In genomic region chr3:194577985-194578905, GRCh38 we compare ENCODE assay signal across 9 cellular contexts. TPM values are rescaled to one million over a fixed set of nuclear protein-coding genes. Genes with fewer than 3 reads are reported as not detected.
DNase-seq lines count a peak whose midpoint lies in the region; ATAC-seq, FAIRE-seq and TF ChIP-seq lines count a peak whose summit lies in the region.
"Had no signal": no experiment of that assay in that cellular context is flagged by ENCODE, and none has a peak within 500 bp of the region (broad histone marks: within the 10 kb centered on the region; RNA-seq: fewer than 3 reads in every experiment).

No MANE protein-coding gene starts in this region.

- peak overlapping the region; percentile 59 for H3K4me2 ChIP-seq in HepG2 (ENCODE audit: low read depth, low read length)

- H3K4me1 ChIP-seq in adrenal gland (replicated peaks in 1 of 2) (peaks cover 12 to 36% of the 10 kb centered on the region in 2 donors), HepG2 (ENCODE audit: insufficient read depth, low read length) (peaks cover 49% of the 10 kb centered on the region)

- no TSS peak for BruUV-seq in HepG2 (replicated peaks; lab: Mats Ljungman, UMichigan)

- H3K79me2 ChIP-seq in HepG2 (ENCODE audit: insufficient read depth, low read length), result no peaks in the 10 kb centered on the region

- intact Hi-C loops in adrenal gland (cut with DNase I), result no loop called here
- intact Hi-C loops in HepG2 (cut with micrococcal nuclease; ENCODE audit: unreplicated experiment), result no loop called here

- no peak for TF ChIP-seq CTCF in adrenal gland (IDR thresholded peaks at IDR 0.05)
- no peak for TF ChIP-seq CTCF in HepG2 (CRISPR knock-in tag; IDR thresholded peaks at IDR 0.05)

- TF ChIP-seq POLR2A in adrenal gland (IDR thresholded peaks at IDR 0.05) (no peak), HepG2 (IDR thresholded peaks at IDR 0.05; ENCODE audit: insufficient read depth in 1 of 2, low read depth in 2 of 2, low read length in 2 of 2) (no peak)

- POLR2A ChIA-PET in HepG2 (lab: Yijun Ruan, JAX), result interaction anchor here (1.8 kb wide), 1 partner anchor 22 kb away, joined by 6 read pairs; no protein-coding TSS in a partner anchor

- H3K9me3 ChIP-seq in adrenal gland (replicated peaks in 1 of 3) (no peaks in the 10 kb centered on the region), HepG2 (ENCODE audit: low read length) (no peaks in the 10 kb centered on the region)

- WGBS in adrenal gland, 4 donors, result 41 to 49% (median 46%) methylated on average over 7 to 9 of the region's 9 CpGs
- 3% methylated on average over 7 of the region's 9 CpGs for WGBS in HepG2 (ENCODE audit: low lambda C conversion rate)

- TF ChIP-seq EP300 in HepG2 (IDR thresholded peaks at IDR 0.05; ENCODE audit: low read depth in 2 of 2, low read length in 2 of 2) (no peak), HepG2 (CRISPR knock-in tag; IDR thresholded peaks at IDR 0.05; ENCODE audit: borderline replicate concordance) (no peak)

- H3K4me3 ChIP-seq in adrenal gland (no peak overlapping the region), HepG2 (replicated peaks in 1 of 3; ENCODE audit: insufficient read depth in 1 of 3, low read depth in 2 of 3, low read length in 3 of 3) (no peak overlapping the region)

- H3K36me3 ChIP-seq in adrenal gland (replicated peaks in 1 of 2) (no peaks in the 10 kb centered on the region), HepG2 (replicated peaks in 1 of 2; ENCODE audit: control insufficient read depth in 1 of 2, insufficient read depth in 2 of 2, low read length in 2 of 2) (no peaks in the 10 kb centered on the region)

- ATAC-seq in HepG2 (peak; percentile 41), HG02678 (IDR thresholded peaks at IDR 0.05; ENCODE audit: unreplicated experiment) (no peak)

- no peaks in the 10 kb centered on the region for H4K20me1 ChIP-seq in HepG2 (ENCODE audit: insufficient read depth, low read length)

- FAIRE-seq in HepG2 (lab: Jason Lieb, UNC), result no peak

- H3K27ac ChIP-seq in adrenal gland (peak overlapping the region in 4 of 5 donors; percentile 45 to 84 (median 70)), HepG2 (ENCODE audit: extremely low read length, insufficient read depth, low read length) (no peak overlapping the region)

- no peaks in the 10 kb centered on the region for H3K27me3 ChIP-seq in adrenal gland
- H3K27me3 ChIP-seq in HepG2 (ENCODE audit: control insufficient read depth in 1 of 2, insufficient read depth in 2 of 2, low read length in 2 of 2), result no peaks in the 10 kb centered on the region

- no peak overlapping the region for H2AFZ ChIP-seq in HepG2 (ENCODE audit: low read length)

- TF ChIP-seq RAD21 in HepG2 (CRISPR knock-in tag; IDR thresholded peaks at IDR 0.05), result no peak

- H3K9ac ChIP-seq in HepG2 (ENCODE audit: insufficient read depth, low read depth, low read length), result peak overlapping the region; percentile 37; the same call in 1 of the 2 replicates

- in situ Hi-C loops in HepG2 (cut with HindIII; ENCODE audit: extremely low pct_ligation_motif_present, low pct_unique_long_range_greater_than_20kb), result no loop called here

- DNase-seq in 8988T, result peak; percentile 95
- peak; percentile 96 for DNase-seq in HT1080 (ENCODE audit: low read depth)
- DNase-seq in adrenal gland, result peak; percentile 56 to 85 (median 74)
- peak; percentile 48 for DNase-seq in HepG2 (ENCODE audit: low spot score)
- DNase-seq in mesenteric fat pad (ENCODE audit: low spot score), result no peak
- no peak for DNase-seq in activated gamma-delta T cell (lab: John Stamatoyannopoulos, UW)
- no peak for DNase-seq in germinal center (ENCODE audit: low spot score)
- DNase-seq: MM.1S had no signal

- CTCF ChIA-PET in HepG2 (lab: Yijun Ruan, JAX; ENCODE audit: low intra/inter-chr PET ratio, low total read pairs), result no interaction called here

TF ChIP-seq in HepG2, 621 proteins besides CTCF, POLR2A, EP300 and RAD21:
- TF ChIP-seq, protein P1, sequence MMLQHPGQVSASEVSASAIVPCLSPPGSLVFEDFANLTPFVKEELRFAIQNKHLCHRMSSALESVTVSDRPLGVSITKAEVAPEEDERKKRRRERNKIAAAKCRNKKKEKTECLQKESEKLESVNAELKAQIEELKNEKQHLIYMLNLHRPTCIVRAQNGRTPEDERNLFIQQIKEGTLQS (CRISPR knock-in tag; IDR thresholded peaks at IDR 0.05), result peak; percentile 46; the same call in 1 of the 2 replicates
- peak; percentile 20; the same call in 1 of the 2 replicates for TF ChIP-seq ZFX (CRISPR knock-in tag; IDR thresholded peaks at IDR 0.05; ENCODE audit: low read depth)
- TF ChIP-seq TFAP4 (IDR thresholded peaks at IDR 0.05; ENCODE audit: borderline replicate concordance, low read depth), result no peak
- TF ChIP-seq, protein P2, sequence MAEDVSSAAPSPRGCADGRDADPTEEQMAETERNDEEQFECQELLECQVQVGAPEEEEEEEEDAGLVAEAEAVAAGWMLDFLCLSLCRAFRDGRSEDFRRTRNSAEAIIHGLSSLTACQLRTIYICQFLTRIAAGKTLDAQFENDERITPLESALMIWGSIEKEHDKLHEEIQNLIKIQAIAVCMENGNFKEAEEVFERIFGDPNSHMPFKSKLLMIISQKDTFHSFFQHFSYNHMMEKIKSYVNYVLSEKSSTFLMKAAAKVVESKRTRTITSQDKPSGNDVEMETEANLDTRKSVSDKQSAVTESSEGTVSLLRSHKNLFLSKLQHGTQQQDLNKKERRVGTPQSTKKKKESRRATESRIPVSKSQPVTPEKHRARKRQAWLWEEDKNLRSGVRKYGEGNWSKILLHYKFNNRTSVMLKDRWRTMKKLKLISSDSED (CRISPR knock-in tag; IDR thresholded peaks at IDR 0.05), result no peak
- TF ChIP-seq SAP130 (CRISPR knock-in tag; IDR thresholded peaks at IDR 0.05; ENCODE audit: low read depth), result 0 out of 2 replicates have a peak, but pooled peaks have one; percentile 25
- no peak for TF ChIP-seq ZNF629 (CRISPR knock-in tag; conservative IDR thresholded peaks at IDR 0.05)
- peak; percentile 94 for TF ChIP-seq FOSL2 (CRISPR knock-in tag; IDR thresholded peaks at IDR 0.05)
- 0 out of 2 replicates have a peak, but pooled peaks have one; percentile 18 for TF ChIP-seq SALL1 (CRISPR knock-in tag; IDR thresholded peaks at IDR 0.05)
- 0 out of 2 replicates have a peak, but pooled peaks have one; percentile 13 for TF ChIP-seq GATAD2A (CRISPR knock-in tag; IDR thresholded peaks at IDR 0.05)
- TF ChIP-seq BHLHE40 (IDR thresholded peaks at IDR 0.05; ENCODE audit: low read length), result peak; percentile 56; the same call in 1 of the 2 replicates
- TF ChIP-seq ELF3 (CRISPR knock-in tag; IDR thresholded peaks at IDR 0.05), result peak; percentile 48; the same call in 1 of the 2 replicates
- TF ChIP-seq ZNF121 (CRISPR knock-in tag; IDR thresholded peaks at IDR 0.05), result peak; percentile 79

RNA-seq across cellular contexts. Expression of gene TMEM44, which starts 55.0 kb away (rescaled TPM):
- total RNA-seq in HT1080 (2014; rRNA removed; shearing (Covaris generic)), result 16.9 TPM in 2 replicates
- 23.7 and 27.0 TPM in 2 replicates for polyA plus RNA-seq in HT1080 (2015; cell fraction: cytosol; rRNA removed)
- polyA plus RNA-seq in HT1080 (2015; cell fraction: nucleus; rRNA removed), result 87.2 and 106 TPM in 2 replicates
- total RNA-seq in adrenal gland (1 to 10 TPM; 3.1 to 9.5 (median 6.7) TPM), HepG2 (2016; rRNA removed; fragmentation: Illumina TruSeq; extraction: Trizol) (3.2 and 7.3 TPM in 2 replicates), mesenteric fat pad (12.4 TPM)
- polyA plus RNA-seq in adrenal gland (10 to 100 TPM in 2 of 3 donors, 1 to 10 TPM in 1; 1.3 to 20.4 (median 15.6) TPM), HepG2 (2011; rRNA removed) (13.8 and 16.0 TPM in 2 replicates)
- total RNA-seq in HepG2 (2016; cell fraction: cytosol; rRNA removed; fragmentation: Illumina TruSeq; extraction: Trizol; ENCODE audit: low read depth), result 2.0 and 2.5 TPM in 2 replicates
- total RNA-seq in HepG2 (2016; cell fraction: insoluble cytoplasmic fraction; rRNA removed; fragmentation: Illumina TruSeq; extraction: Trizol), result 2.4 and 7.8 TPM in 2 replicates
- 3.7 and 4.9 TPM in 2 replicates for total RNA-seq in HepG2 (2016; cell fraction: membrane; rRNA removed; fragmentation: Illumina TruSeq; extraction: Trizol)
- 8.7 and 10.7 TPM in 2 replicates for total RNA-seq in HepG2 (2016; cell fraction: nucleus; rRNA removed; fragmentation: Illumina TruSeq; extraction: Trizol)
- polyA plus RNA-seq in HepG2 (2011; cell fraction: cytosol; rRNA removed), result 8.3 and 8.8 TPM in 2 replicates
- polyA plus RNA-seq in HepG2 (2011; cell fraction: nucleus; rRNA removed), result 49.0 and 57.1 TPM in 2 replicates
- polyA plus RNA-seq in HepG2 (2012), result 6.3 and 10.4 TPM in 2 replicates
- polyA plus RNA-seq in HepG2 (2016; cell fraction: cytosol; fragmentation: Illumina TruSeq; extraction: Trizol; ENCODE audit: low read depth), result 1.9 and 2.6 TPM in 2 replicates
- polyA plus RNA-seq in HepG2 (2016; cell fraction: insoluble cytoplasmic fraction; fragmentation: Illumina TruSeq; extraction: Trizol; ENCODE audit: low read depth), result 3.4 and 3.6 TPM in 2 replicates
- polyA plus RNA-seq in HepG2 (2016; cell fraction: membrane; fragmentation: Illumina TruSeq; extraction: Trizol; ENCODE audit: low read depth), result 3.5 and 4.2 TPM in 2 replicates
- polyA plus RNA-seq in HepG2 (2016; cell fraction: nucleus; fragmentation: Illumina TruSeq; extraction: Trizol; ENCODE audit: insufficient read depth, low read depth), result 34.3 and 35.9 TPM in 2 replicates
- polyA minus RNA-seq in HepG2 (2011; rRNA and poly(A)+ RNA removed; ENCODE audit: low replicate concordance), result 11.5 and 19.4 TPM in 2 replicates
- polyA minus RNA-seq in HepG2 (2011; cell fraction: cytosol; rRNA and poly(A)+ RNA removed), result 2.8 and 4.9 TPM in 2 replicates
- 13.4 and 15.0 TPM in 2 replicates for polyA minus RNA-seq in HepG2 (2011; cell fraction: nucleus; rRNA and poly(A)+ RNA removed)

Comparison
In these comparisons a context has a peak if more than half of its experiments do, and no peak if none do; other contexts are left out.
1. DNase-seq: peak in 8988T (single experiment), HT1080 (single experiment), adrenal gland (7 of 7) and HepG2 (single experiment); none in mesenteric fat pad (single experiment), activated gamma-delta T cell (single experiment) and germinal center (single experiment).